Comparison of ENCODE assay signal across 1 cellular context in genomic region chr4:13548059-13548983, GRCh38.
A peak's percentile ranks its signal among the peaks of the same experiment; 100 is the strongest.
TF ChIP-seq lines count a peak whose summit lies in the region.

No MANE protein-coding gene starts in this region.

TF ChIP-seq in K562, 482 proteins besides CTCF, POLR2A, EP300 and RAD21 (continued from another document):
- TF ChIP-seq RBM25 (IDR thresholded peaks at IDR 0.05; ENCODE audit: low read depth, low read length, severe bottlenecking), result peak; percentile 93
